31 cellular contexts compared by ENCODE assay signal in genomic region chr6:74480561-74480960, GRCh38.
"Had no signal": no experiment of that assay in that cellular context is flagged by ENCODE, and none has a peak within 500 bp of the region (broad histone marks: within the 10 kb centered on the region; RNA-seq: fewer than 3 reads in every experiment).

No MANE protein-coding gene starts in this region.

- H3K4me3 Mint-ChIP-seq: activated naive CD8-positive, alpha-beta T cell; nephron; stimulated activated memory B cell treated with anti-CD40 and anti-IgM and Interleukin-4, amounts not matched to agents 10 μg/mL and 1 μg/mL and 100 μg/mL, for 72 hours; T-helper 17 cell had no signal

- DNase-seq: activated CD4-positive, alpha-beta T cell treated with anti-CD3 and anti-CD28 coated beads for 48 hours; activated CD4-positive, alpha-beta T cell treated with anti-CD3 and anti-CD28 coated beads, Interleukin-2, amount 50 U/mL, for 48 hours; activated CD8-positive, alpha-beta memory T cell treated with anti-CD3 and anti-CD28 coated beads for 24 hours; activated effector memory CD4-positive, alpha-beta T cell treated with Interleukin-2 at 50 U/mL for 16 hours; activated naive CD4-positive, alpha-beta T cell treated with Interleukin-2 at 50 U/mL for 16 hours; aorta; body of pancreas; colonic mucosa; effector CD8-positive, alpha-beta T cell; esophagus squamous epithelium; foreskin keratinocyte; left ventricle myocardium superior; nucleus accumbens; retina; small intestine; stimulated activated CD4-positive, alpha-beta T cell treated with anti-CD3 and anti-CD28 coated beads, Interleukin-4, amount 100 ng/mL, for 4 hours; stimulated activated CD8-positive, alpha-beta memory T cell treated with anti-CD3 and anti-CD28 coated beads, Interleukin-4, amount 100 ng/mL, for 48 hours; stomach; T-helper 17 cell; T1000; thyroid gland; upper lobe of left lung; WERI-Rb-1 had no signal

- H3K27ac Mint-ChIP-seq: activated naive CD8-positive, alpha-beta T cell; nephron; stimulated activated memory B cell treated with anti-CD40 and anti-IgM and Interleukin-4, amounts not matched to agents 10 μg/mL and 1 μg/mL and 100 μg/mL, for 72 hours; T-helper 17 cell had no signal

- ATAC-seq: activated CD4-positive, CD25-positive, alpha-beta regulatory T cell treated with anti-CD3 and anti-CD28 coated beads, Interleukin-2, amount 50 U/mL, for 24 hours; body of pancreas; foreskin keratinocyte; left ventricle myocardium superior; pancreas; sciatic nerve; stimulated activated memory B cell treated with anti-CD40 and anti-IgM and Interleukin-4, amounts not matched to agents 10 μg/mL and 1 μg/mL and 100 μg/mL, for 72 hours; T-helper 17 cell had no signal

- H3K4me1 Mint-ChIP-seq: nephron; stimulated activated memory B cell treated with anti-CD40 and anti-IgM and Interleukin-4, amounts not matched to agents 10 μg/mL and 1 μg/mL and 100 μg/mL, for 72 hours; T-helper 17 cell had no signal

- H3K27me3 Mint-ChIP-seq: activated naive CD8-positive, alpha-beta T cell; stimulated activated memory B cell treated with anti-CD40 and anti-IgM and Interleukin-4, amounts not matched to agents 10 μg/mL and 1 μg/mL and 100 μg/mL, for 72 hours; T-helper 17 cell had no signal

- H3K4me3 ChIP-seq: body of pancreas, colonic mucosa, esophagus squamous epithelium, pancreas, prostate gland, stomach, thyroid gland, upper lobe of left lung had no signal

- H3K27me3 ChIP-seq: body of pancreas, colonic mucosa, esophagus squamous epithelium, foreskin keratinocyte, pancreas, stomach, thyroid gland, upper lobe of left lung had no signal

- H3K4me1 ChIP-seq: body of pancreas, colonic mucosa, esophagus squamous epithelium, foreskin keratinocyte, pancreas, prostate gland, thyroid gland, upper lobe of left lung had no signal

- H3K27ac ChIP-seq: body of pancreas, colonic mucosa, epithelial cell of prostate, esophagus squamous epithelium, foreskin keratinocyte, pancreas, prostate gland, stomach, thyroid gland, upper lobe of left lung, WERI-Rb-1 had no signal

- H3K36me3 Mint-ChIP-seq: activated naive CD8-positive, alpha-beta T cell; stimulated activated memory B cell treated with anti-CD40 and anti-IgM and Interleukin-4, amounts not matched to agents 10 μg/mL and 1 μg/mL and 100 μg/mL, for 72 hours had no signal

- H3K9me3 ChIP-seq: body of pancreas, colonic mucosa, esophagus squamous epithelium, pancreas, prostate gland, stomach, thyroid gland, upper lobe of left lung had no signal

- H3K36me3 ChIP-seq: colonic mucosa, esophagus squamous epithelium, pancreas, prostate gland, stomach, thyroid gland, upper lobe of left lung, WERI-Rb-1 had no signal
